Comparison of ENCODE assay signal across 8 cellular contexts in genomic region chr6:10520468-10520867, GRCh38. TPM values are rescaled to one million over a fixed set of nuclear protein-coding genes. Genes with fewer than 3 reads are reported as not detected.
DNase-seq lines count a peak whose midpoint lies in the region; ATAC-seq, FAIRE-seq and TF ChIP-seq lines count a peak whose summit lies in the region.

No MANE protein-coding gene starts in this region.

- no peak for FAIRE-seq in small intestine (lab: Jason Lieb, UNC)

- H3K9me3 Mint-ChIP-seq in chondrocyte (ENCODE audit: low read depth): no peaks in the 10 kb centered on the region
- H3K9me3 Mint-ChIP-seq in nephron progenitor cell: no peaks in the 10 kb centered on the region
- H3K9me3 Mint-ChIP-seq in CD4-positive, alpha-beta T cell: no peaks in the 10 kb centered on the region

- intact Hi-C loops in CD4-positive, alpha-beta T cell (cut with DNase I, micrococcal nuclease): no loop called here
- intact Hi-C loops in gastrocnemius medialis (cut with DNase I; ENCODE audit: low total_unique reads): no loop called here

- in situ Hi-C loops in gastrocnemius medialis (cut with MboI; ENCODE audit: low sequenced_read_pairs in 4 of 4): loop anchor here in 3 of 4 donors (25.0 kb wide), 2 partner anchors 267 to 292 kb away; no protein-coding TSS in a partner anchor

- no peaks in the 10 kb centered on the region for H3K36me3 Mint-ChIP-seq in chondrocyte (ENCODE audit: low read depth)
- no peaks in the 10 kb centered on the region for H3K36me3 Mint-ChIP-seq in nephron progenitor cell (ENCODE audit: low read depth)
- H3K36me3 Mint-ChIP-seq in CD4-positive, alpha-beta T cell (ENCODE audit: low read depth): no peaks in the 10 kb centered on the region

- POLR2A ChIA-PET in CD4-positive, alpha-beta T cell (lab: Charles Lee): no interaction called here

- H3K4me3 ChIP-seq in HUES48 (ENCODE audit: low read depth, low read length) (peak overlapping the region; percentile 46), gastrocnemius medialis (no peak overlapping the region), small intestine (ENCODE audit: low read depth in 1 of 2, low read length in 2 of 2) (no peak overlapping the region)

- H3K27me3 Mint-ChIP-seq in chondrocyte (ENCODE audit: low read depth) (no peaks in the 10 kb centered on the region), nephron progenitor cell (ENCODE audit: low read depth, poor library complexity) (no peaks in the 10 kb centered on the region)
- H3K27me3 Mint-ChIP-seq in CD4-positive, alpha-beta T cell: no peaks in the 10 kb centered on the region

- H3K27ac ChIP-seq in HUES48 (ENCODE audit: low read depth, low read length) (peak overlapping the region; percentile 91), gastrocnemius medialis (peak overlapping the region in 2 of 4 donors; percentile 39 to 70), small intestine (ENCODE audit: low read depth in 1 of 2, low read length in 1 of 2) (peak overlapping the region in 1 of 2 donors; percentile 3)
- no peak overlapping the region for H3K27ac ChIP-seq in CD4-positive, alpha-beta T cell (ENCODE audit: low read depth, low read length)

- no peak for DNase-seq in chondrocyte (ENCODE audit: low spot score)
- no peak for DNase-seq in nephron progenitor cell
- DNase-seq in CD4-positive, alpha-beta T cell: no peak
- DNase-seq in gastrocnemius medialis: no peak
- DNase-seq in small intestine: no peak

- TF ChIP-seq POLR2A in GM18505 (IDR thresholded peaks at IDR 0.05; ENCODE audit: borderline replicate concordance, extremely low read depth, insufficient read depth, insufficient read length) (no peak), gastrocnemius medialis (IDR thresholded peaks at IDR 0.05) (no peak)

- H3K4me3 Mint-ChIP-seq in chondrocyte (ENCODE audit: unreplicated experiment) (no peak overlapping the region), nephron progenitor cell (peak overlapping the region; percentile 75)
- no peak overlapping the region for H3K4me3 Mint-ChIP-seq in CD4-positive, alpha-beta T cell

- 0 out of 2 replicates have a peak overlapping the region, but pooled peaks have one; percentile 43 for H3K9ac ChIP-seq in HUES48 (ENCODE audit: low read depth, low read length)

- CTCF ChIA-PET in CD4-positive, alpha-beta T cell (lab: Charles Lee): no interaction called here

- peak; percentile 4 for ATAC-seq in GM18505 (IDR thresholded peaks at IDR 0.05; ENCODE audit: unreplicated experiment)
- no peak for ATAC-seq in CD4-positive, alpha-beta T cell (ENCODE audit: poor library complexity)
- ATAC-seq in activated CD4-positive, CD25-positive, alpha-beta regulatory T cell treated with anti-CD3 and anti-CD28 coated beads, Interleukin-2, amount 50 U/mL, for 24 hours: no peak
- no peak for ATAC-seq in gastrocnemius medialis

- H3K27ac Mint-ChIP-seq in chondrocyte (ENCODE audit: unreplicated experiment) (peak overlapping the region; percentile 92), nephron progenitor cell (peak overlapping the region; percentile 99)
- no peak overlapping the region for H3K27ac Mint-ChIP-seq in CD4-positive, alpha-beta T cell

- H3K9me3 ChIP-seq in HUES48 (ENCODE audit: control insufficient read depth, insufficient read depth, low read length) (no peaks in the 10 kb centered on the region), gastrocnemius medialis (no peaks in the 10 kb centered on the region), small intestine (ENCODE audit: control insufficient read depth, low read depth) (no peaks in the 10 kb centered on the region)
- no peaks in the 10 kb centered on the region for H3K9me3 ChIP-seq in CD4-positive, alpha-beta T cell (ENCODE audit: control insufficient read depth, low read length)

- no peak for TF ChIP-seq CTCF in chondrocyte (IDR thresholded peaks at IDR 0.05)
- TF ChIP-seq CTCF in nephron progenitor cell (IDR thresholded peaks at IDR 0.05): no peak
- no peak for TF ChIP-seq CTCF in CD4-positive, alpha-beta T cell (IDR thresholded peaks at IDR 0.05)
- TF ChIP-seq CTCF in gastrocnemius medialis (IDR thresholded peaks at IDR 0.05 in 4 of 5, conservative IDR thresholded peaks at IDR 0.05 in 1 of 5): no peak

- H3K4me1 Mint-ChIP-seq in chondrocyte (ENCODE audit: low read depth): peaks cover 24% of the 10 kb centered on the region
- H3K4me1 Mint-ChIP-seq in nephron progenitor cell: peaks cover 65% of the 10 kb centered on the region
- no peaks in the 10 kb centered on the region for H3K4me1 Mint-ChIP-seq in CD4-positive, alpha-beta T cell (ENCODE audit: low read depth)

- WGBS in small intestine, 3 donors: 45 to 49% (median 48%) methylated on average over 2 of the region's 2 CpGs

- H3K36me3 ChIP-seq in HUES48 (ENCODE audit: control insufficient read depth, insufficient read depth, low read length) (no peaks in the 10 kb centered on the region), gastrocnemius medialis (no peaks in the 10 kb centered on the region), small intestine (ENCODE audit: control insufficient read depth in 2 of 2, insufficient read depth in 2 of 2, low read length in 2 of 2) (no peaks in the 10 kb centered on the region)

- H3K4me1 ChIP-seq in HUES48 (ENCODE audit: control insufficient read depth, insufficient read depth, low read length) (peaks cover 43% of the 10 kb centered on the region), gastrocnemius medialis (no peaks in the 10 kb centered on the region), small intestine (ENCODE audit: control insufficient read depth in 2 of 2, insufficient read depth in 1 of 2, low read depth in 1 of 2, low read length in 1 of 2) (peaks cover 0 to 3% of the 10 kb centered on the region in 2 donors)

- H3K27me3 ChIP-seq in HUES48 (ENCODE audit: control insufficient read depth, insufficient read depth, low read length) (no peaks in the 10 kb centered on the region), gastrocnemius medialis (no peaks in the 10 kb centered on the region), small intestine (ENCODE audit: control insufficient read depth in 2 of 2, insufficient read depth in 2 of 2, low read length in 2 of 2) (no peaks in the 10 kb centered on the region)
- no peaks in the 10 kb centered on the region for H3K27me3 ChIP-seq in CD4-positive, alpha-beta T cell (ENCODE audit: control insufficient read depth, insufficient read depth, low read length)

RNA-seq across cellular contexts. Expression of gene GCNT2, which starts 0.7 kb away (rescaled TPM):
- total RNA-seq in chondrocyte (0.12 to 0.67 TPM (median 0.44 TPM) in 3 replicates), gastrocnemius medialis (1 to 10 TPM in 2 of 4 donors, under 1 TPM in 2; 0.27 to 1.9 (median 0.81) TPM)
- total RNA-seq in CD4-positive, alpha-beta T cell: 1 to 10 TPM; 1.5 to 1.8 TPM
- 1 to 10 TPM; 6.5 to 9.8 (median 6.9) TPM for polyA plus RNA-seq in small intestine
